Comparison of ENCODE assay signal across 1 cellular context in the genomic region with DNA sequence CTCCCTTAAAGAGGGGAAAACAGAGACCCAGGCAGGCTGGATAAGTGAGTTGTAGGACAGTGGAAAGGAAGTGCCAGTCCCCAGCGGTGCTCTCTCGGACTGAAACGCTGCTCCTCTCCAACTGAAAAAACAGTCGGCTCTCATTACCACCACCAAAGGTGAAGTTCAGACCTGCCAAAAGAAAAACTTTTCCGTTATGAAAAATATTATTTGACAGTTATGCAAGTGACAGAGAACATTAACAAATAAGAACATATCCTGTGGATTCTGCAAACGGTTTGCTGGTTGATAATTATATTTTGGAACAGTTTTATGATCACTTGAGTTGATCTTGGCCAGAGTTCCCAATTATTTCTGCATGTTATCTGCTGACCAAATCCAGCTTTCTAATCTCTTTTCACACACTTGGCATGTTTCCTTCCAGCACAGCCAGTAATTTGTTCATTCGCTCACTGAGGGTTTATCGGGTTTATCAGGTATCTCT.
TF ChIP-seq lines count a peak whose summit lies in the region.

No MANE protein-coding gene starts in this region.

TF ChIP-seq in HepG2, 621 proteins besides CTCF, POLR2A, EP300 and RAD21 (continued from another document):
- TF ChIP-seq, protein P1, sequence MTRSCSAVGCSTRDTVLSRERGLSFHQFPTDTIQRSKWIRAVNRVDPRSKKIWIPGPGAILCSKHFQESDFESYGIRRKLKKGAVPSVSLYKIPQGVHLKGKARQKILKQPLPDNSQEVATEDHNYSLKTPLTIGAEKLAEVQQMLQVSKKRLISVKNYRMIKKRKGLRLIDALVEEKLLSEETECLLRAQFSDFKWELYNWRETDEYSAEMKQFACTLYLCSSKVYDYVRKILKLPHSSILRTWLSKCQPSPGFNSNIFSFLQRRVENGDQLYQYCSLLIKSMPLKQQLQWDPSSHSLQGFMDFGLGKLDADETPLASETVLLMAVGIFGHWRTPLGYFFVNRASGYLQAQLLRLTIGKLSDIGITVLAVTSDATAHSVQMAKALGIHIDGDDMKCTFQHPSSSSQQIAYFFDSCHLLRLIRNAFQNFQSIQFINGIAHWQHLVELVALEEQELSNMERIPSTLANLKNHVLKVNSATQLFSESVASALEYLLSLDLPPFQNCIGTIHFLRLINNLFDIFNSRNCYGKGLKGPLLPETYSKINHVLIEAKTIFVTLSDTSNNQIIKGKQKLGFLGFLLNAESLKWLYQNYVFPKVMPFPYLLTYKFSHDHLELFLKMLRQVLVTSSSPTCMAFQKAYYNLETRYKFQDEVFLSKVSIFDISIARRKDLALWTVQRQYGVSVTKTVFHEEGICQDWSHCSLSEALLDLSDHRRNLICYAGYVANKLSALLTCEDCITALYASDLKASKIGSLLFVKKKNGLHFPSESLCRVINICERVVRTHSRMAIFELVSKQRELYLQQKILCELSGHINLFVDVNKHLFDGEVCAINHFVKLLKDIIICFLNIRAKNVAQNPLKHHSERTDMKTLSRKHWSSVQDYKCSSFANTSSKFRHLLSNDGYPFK (CRISPR knock-in tag; IDR thresholded peaks at IDR 0.05; ENCODE audit: borderline replicate concordance): no peak
- TF ChIP-seq ARNTL (CRISPR knock-in tag; IDR thresholded peaks at IDR 0.05) (no peak), ZNF335 (CRISPR knock-in tag; IDR thresholded peaks at IDR 0.05) (no peak), KMT2A (CRISPR knock-in tag; IDR thresholded peaks at IDR 0.05) (no peak), GTF2F1 (IDR thresholded peaks at IDR 0.05; ENCODE audit: low read length) (no peak)
- TF ChIP-seq, protein P2, sequence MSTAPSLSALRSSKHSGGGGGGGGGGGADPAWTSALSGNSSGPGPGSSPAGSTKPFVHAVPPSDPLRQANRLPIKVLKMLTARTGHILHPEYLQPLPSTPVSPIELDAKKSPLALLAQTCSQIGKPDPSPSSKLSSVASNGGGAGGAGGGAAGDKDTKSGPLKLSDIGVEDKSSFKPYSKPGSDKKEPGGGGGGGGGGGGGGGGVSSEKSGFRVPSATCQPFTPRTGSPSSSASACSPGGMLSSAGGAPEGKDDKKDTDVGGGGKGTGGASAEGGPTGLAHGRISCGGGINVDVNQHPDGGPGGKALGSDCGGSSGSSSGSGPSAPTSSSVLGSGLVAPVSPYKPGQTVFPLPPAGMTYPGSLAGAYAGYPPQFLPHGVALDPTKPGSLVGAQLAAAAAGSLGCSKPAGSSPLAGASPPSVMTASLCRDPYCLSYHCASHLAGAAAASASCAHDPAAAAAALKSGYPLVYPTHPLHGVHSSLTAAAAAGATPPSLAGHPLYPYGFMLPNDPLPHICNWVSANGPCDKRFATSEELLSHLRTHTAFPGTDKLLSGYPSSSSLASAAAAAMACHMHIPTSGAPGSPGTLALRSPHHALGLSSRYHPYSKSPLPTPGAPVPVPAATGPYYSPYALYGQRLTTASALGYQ (CRISPR knock-in tag; IDR thresholded peaks at IDR 0.05): no peak
